9 cellular contexts compared by ENCODE assay signal in the genomic region with DNA sequence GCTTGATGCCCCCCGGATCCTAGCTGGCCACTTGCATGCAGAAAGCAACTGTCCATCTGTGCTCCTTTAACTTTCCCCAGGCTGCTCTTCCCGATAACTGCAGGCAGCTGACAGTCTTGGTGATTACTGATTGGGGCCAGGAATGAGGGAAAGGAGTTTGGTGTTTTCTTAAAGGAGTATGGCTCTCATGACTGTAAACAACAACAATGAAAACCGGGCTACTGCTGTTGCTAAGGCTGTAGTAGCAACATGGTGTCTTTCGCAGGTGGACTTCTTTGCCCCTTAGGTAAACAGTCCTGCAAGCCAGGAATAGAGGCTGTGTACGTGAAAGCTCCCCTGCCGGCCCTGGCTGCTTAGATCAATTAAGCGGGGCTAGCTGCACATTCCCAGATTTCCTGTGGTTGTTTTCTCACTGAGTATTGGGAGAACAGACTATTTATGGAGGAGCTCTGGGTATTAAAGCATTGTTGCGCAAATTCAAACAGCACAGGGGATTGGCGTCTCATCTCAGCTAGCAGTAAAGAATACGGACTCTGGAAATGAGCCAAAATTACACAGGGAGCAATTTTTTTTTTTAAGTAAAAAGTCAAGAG.
A peak's percentile ranks its signal among the peaks of the same experiment; 100 is the strongest.
DNase-seq lines count a peak whose midpoint lies in the region; ATAC-seq and TF ChIP-seq lines count a peak whose summit lies in the region.
"Had no signal": no experiment of that assay in that cellular context is flagged by ENCODE, and none has a peak within 500 bp of the region (broad histone marks: within the 10 kb centered on the region; RNA-seq: fewer than 3 reads in every experiment).

No MANE protein-coding gene starts in this region.

- H3K9ac ChIP-seq in PC-3 (ENCODE audit: low read length), result no peak overlapping the region

- no peak overlapping the region for H3K4me2 ChIP-seq in PC-3 (ENCODE audit: low read length)

- CTCF ChIA-PET in PC-3 (lab: Charles Lee), result no interaction called here

- no peaks in the 10 kb centered on the region for H3K9me3 ChIP-seq in breast epithelium
- no peaks in the 10 kb centered on the region for H3K9me3 ChIP-seq in thyroid gland
- H3K9me3 ChIP-seq in PC-3 (ENCODE audit: low read length), result no peaks in the 10 kb centered on the region

- intact Hi-C loops in breast epithelium (cut with DNase I; ENCODE audit: low total_unique reads), result no loop called here
- intact Hi-C loops in thyroid gland (cut with DNase I), result no loop called here
- intact Hi-C loops in PC-3 (cut with micrococcal nuclease), result no loop called here

- H2AFZ ChIP-seq in PC-3 (ENCODE audit: low read length), result no peak overlapping the region

- peak; percentile 25 for DNase-seq in NCI-H1417 treated with DMSO at 0.1 percent for 48 hours (lab: John Stamatoyannopoulos, UW)
- DNase-seq in breast epithelium (ENCODE audit: low spot score in 2 of 2), result no peak
- DNase-seq in islet precursor cell, result peak; percentile 73
- DNase-seq in thyroid gland, result peak; percentile 26 to 36
- no peak for DNase-seq in GM13977 (ENCODE audit: low spot score)
- DNase-seq in PC-3, result no peak
- DNase-seq in hepatic stellate cell (ENCODE audit: low spot score), result no peak
- no peak for DNase-seq in OCI-M1 (lab: John Stamatoyannopoulos, UW)
- DNase-seq: NCI-H1436 treated with DMSO at 0.1 percent for 48 hours had no signal

- POLR2A ChIA-PET in PC-3 (lab: Charles Lee; ENCODE audit: unreplicated experiment), result no interaction called here

- H3F3A ChIP-seq in PC-3 (ENCODE audit: low read length, unreplicated experiment), result no peaks in the 10 kb centered on the region

- TF ChIP-seq POLR2A in breast epithelium (IDR thresholded peaks at IDR 0.05), result no peak
- peak in 1 of 2 donors; percentile 69 for TF ChIP-seq POLR2A in thyroid gland (IDR thresholded peaks at IDR 0.05)

- no peaks in the 10 kb centered on the region for H3K27me3 ChIP-seq in breast epithelium
- H3K27me3 ChIP-seq in thyroid gland, result no peaks in the 10 kb centered on the region
- H3K27me3 ChIP-seq in PC-3 (ENCODE audit: low read length), result no peaks in the 10 kb centered on the region

- in situ Hi-C loops in GM13977 (cut with MboI; ENCODE audit: low pct_unique_long_range_greater_than_20kb, low sequenced_read_pairs, unreplicated experiment), result no loop called here

- no peaks in the 10 kb centered on the region for H3K9me2 ChIP-seq in PC-3 (replicated peaks; ENCODE audit: low read length)

- H3K27ac ChIP-seq in breast epithelium (peak overlapping the region; percentile 13 to 14), thyroid gland (peak overlapping the region; percentile 82 to 90 (median 84)), PC-3 (ENCODE audit: low read length) (no peak overlapping the region)

- 21% methylated on average over 10 of the region's 10 CpGs for WGBS in thyroid gland, 2 donors

- H3K4me1 ChIP-seq in breast epithelium (no peaks in the 10 kb centered on the region), thyroid gland (peaks cover 23 to 30% of the 10 kb centered on the region in 2 donors), PC-3 (ENCODE audit: insufficient read depth, low read length) (0 out of 2 replicates have a peak, but pooled peaks cover 8% of the 10 kb centered on the region)

- H3K4me3 ChIP-seq in breast epithelium (peak overlapping the region in 2 of 3 donors; percentile 10 to 14), thyroid gland (replicated peaks in 1 of 3) (peak overlapping the region in 2 of 3 donors; percentile 26 to 30), PC-3 (ENCODE audit: low read length) (no peak overlapping the region)

- no peak for TF ChIP-seq CTCF in breast epithelium (IDR thresholded peaks at IDR 0.05)
- no peak for TF ChIP-seq CTCF in thyroid gland (IDR thresholded peaks at IDR 0.05)
- no peak for TF ChIP-seq CTCF in GM13977 (IDR thresholded peaks at IDR 0.05; ENCODE audit: extremely low read depth, insufficient read depth, missing control alignments)
- TF ChIP-seq CTCF in PC-3 (conservative IDR thresholded peaks at IDR 0.05; ENCODE audit: low read depth, low read length), result no peak

- H3K36me3 ChIP-seq in breast epithelium, result no peaks in the 10 kb centered on the region
- H3K36me3 ChIP-seq in thyroid gland, result no peaks in the 10 kb centered on the region
- H3K36me3 ChIP-seq in PC-3 (ENCODE audit: low read depth, low read length), result no peaks in the 10 kb centered on the region

- no peaks in the 10 kb centered on the region for H3K79me2 ChIP-seq in PC-3 (ENCODE audit: low read length)

- no peaks in the 10 kb centered on the region for H4K20me1 ChIP-seq in PC-3 (ENCODE audit: low read length)

- ATAC-seq in PC-3, result no peak

- BruUV-seq in PC-3 (replicated peaks; lab: Mats Ljungman, UMichigan), result no TSS peak

Comparison
In these comparisons a context has a peak if more than half of its experiments do, and no peak if none do; other contexts are left out.
1. DNase-seq: peak in NCI-H1417 treated with DMSO at 0.1 percent for 48 hours (single experiment), islet precursor cell (single experiment) and thyroid gland (2 of 2); none in breast epithelium (0 of 2), GM13977 (single experiment), PC-3 (single experiment), hepatic stellate cell (single experiment) and OCI-M1 (single experiment).